8 cellular contexts compared by ENCODE assay signal in the genomic region with DNA sequence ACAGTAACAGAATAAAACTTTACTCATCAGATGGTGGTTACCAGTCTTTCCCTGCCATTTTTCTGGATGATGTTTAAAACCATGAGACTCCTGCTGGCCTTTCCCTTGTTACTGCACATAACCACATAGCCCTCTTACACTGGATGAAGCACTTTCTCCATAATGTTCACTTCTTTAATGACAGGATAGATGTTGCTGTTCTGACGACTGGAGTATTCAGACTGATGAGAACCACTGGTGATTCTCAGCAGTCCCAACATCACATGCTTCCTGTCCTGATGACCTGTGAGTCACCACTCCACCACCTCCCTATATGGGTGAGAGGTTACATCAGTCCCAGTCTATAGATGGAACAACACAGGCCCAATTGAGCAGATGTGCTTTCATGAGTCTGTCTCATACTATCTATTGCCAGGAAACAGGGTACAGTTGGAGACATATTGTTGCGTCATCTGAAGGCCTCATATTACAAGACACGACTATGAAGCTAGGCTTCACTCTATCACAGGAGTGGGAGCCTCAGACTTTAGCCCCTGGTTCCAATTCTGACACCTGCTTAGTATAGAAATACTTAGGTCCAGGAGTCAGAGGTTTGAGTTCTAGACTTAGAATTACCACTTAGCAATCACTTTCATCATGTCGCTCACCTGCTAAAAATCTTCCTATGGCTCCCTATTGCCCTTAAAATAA.
A peak's percentile ranks its signal among the peaks of the same experiment; 100 is the strongest.
DNase-seq lines count a peak whose midpoint lies in the region; ATAC-seq and TF ChIP-seq lines count a peak whose summit lies in the region.

No MANE protein-coding gene starts in this region.

- H3K27ac ChIP-seq in GM23248: peak overlapping the region; percentile 79
- H3K27ac ChIP-seq in Karpas-422 (ENCODE audit: low read length): no peak overlapping the region
- no peak overlapping the region for H3K27ac ChIP-seq in cardiac muscle cell

- H3K79me2 ChIP-seq in GM23248 (ENCODE audit: insufficient read depth): no peaks in the 10 kb centered on the region
- no peaks in the 10 kb centered on the region for H3K79me2 ChIP-seq in Karpas-422 (ENCODE audit: low read length)

- H3K4me1 Mint-ChIP-seq in activated CD8-positive, alpha-beta T cell treated with anti-CD3 and anti-CD28 coated beads for 36 hours (ENCODE audit: low read depth): peaks cover 16% of the 10 kb centered on the region

- peak; percentile 80 for DNase-seq in NK-92 treated with Interleukin-12 subunit alpha and Interleukin-12 subunit beta, amount 100 ng/mL, for 24 hours (lab: John Stamatoyannopoulos, UW)
- DNase-seq in NK-92 (lab: John Stamatoyannopoulos, UW; ENCODE audit: unreplicated experiment) (no peak), GM23248 (peak; percentile 96), Karpas-422 (peak; percentile 48), cardiac muscle cell (ENCODE audit: low read depth in 1 of 2, low spot score in 1 of 2) (peak in 1 of 2 donors; percentile 97), GM19238 (ENCODE audit: insufficient read length, low spot score) (no peak)
- DNase-seq in activated CD8-positive, alpha-beta T cell treated with anti-CD3 and anti-CD28 coated beads for 36 hours: peak; percentile 65
- DNase-seq in stimulated activated CD8-positive, alpha-beta memory T cell treated with anti-CD3 and anti-CD28 coated beads, Interleukin-15, amount 100 ng/mL, for 48 hours (ENCODE audit: low read depth in 2 of 2): peak; percentile 17 to 51

- H3K27ac Mint-ChIP-seq in activated CD8-positive, alpha-beta T cell treated with anti-CD3 and anti-CD28 coated beads for 36 hours: peak overlapping the region; percentile 77

- intact Hi-C loops in activated CD8-positive, alpha-beta T cell treated with anti-CD3 and anti-CD28 coated beads for 36 hours (cut with micrococcal nuclease): no loop called here

- no peak overlapping the region for H3K4me3 Mint-ChIP-seq in activated CD8-positive, alpha-beta T cell treated with anti-CD3 and anti-CD28 coated beads for 36 hours

- POLR2A ChIA-PET in activated CD8-positive, alpha-beta T cell treated with anti-CD3 and anti-CD28 coated beads for 36 hours (lab: Charles Lee): interaction anchor here (0.6 kb wide), 1 partner anchor 80 kb away, joined by 3 read pairs; no protein-coding TSS in a partner anchor

- H3K9me2 ChIP-seq in GM23248 (ENCODE audit: insufficient read depth) (no peaks in the 10 kb centered on the region), Karpas-422 (replicated peaks; ENCODE audit: insufficient read depth, low read length) (no peaks in the 10 kb centered on the region)

- H3K9me3 ChIP-seq in GM23248 (ENCODE audit: low read depth) (no peaks in the 10 kb centered on the region), Karpas-422 (ENCODE audit: low read length) (no peaks in the 10 kb centered on the region), cardiac muscle cell (ENCODE audit: low read depth) (no peaks in the 10 kb centered on the region)

- H3K27me3 ChIP-seq in GM23248 (replicated peaks; ENCODE audit: insufficient read depth) (no peaks in the 10 kb centered on the region), Karpas-422 (ENCODE audit: low read length) (no peaks in the 10 kb centered on the region), cardiac muscle cell (no peaks in the 10 kb centered on the region)

- H3K36me3 Mint-ChIP-seq in activated CD8-positive, alpha-beta T cell treated with anti-CD3 and anti-CD28 coated beads for 36 hours (ENCODE audit: low read depth): no peaks in the 10 kb centered on the region

- H3K36me3 ChIP-seq in GM23248 (ENCODE audit: low read depth): no peaks in the 10 kb centered on the region
- H3K36me3 ChIP-seq in Karpas-422 (ENCODE audit: insufficient read depth, low read length): no peaks in the 10 kb centered on the region
- H3K36me3 ChIP-seq in cardiac muscle cell: no peaks in the 10 kb centered on the region

- H3K27me3 Mint-ChIP-seq in activated CD8-positive, alpha-beta T cell treated with anti-CD3 and anti-CD28 coated beads for 36 hours: no peaks in the 10 kb centered on the region

- peak overlapping the region; percentile 32 for H2AFZ ChIP-seq in GM23248
- no peak overlapping the region for H2AFZ ChIP-seq in Karpas-422 (ENCODE audit: low read length)

- in situ Hi-C loops in GM23248 (cut with MboI): no loop called here

- peaks cover 18% of the 10 kb centered on the region for H3F3A ChIP-seq in GM23248 (ENCODE audit: insufficient read depth)

- peak overlapping the region; percentile 52 for H3K9ac ChIP-seq in GM23248
- H3K9ac ChIP-seq in Karpas-422 (ENCODE audit: low read length): no peak overlapping the region

- CTCF ChIA-PET in activated CD8-positive, alpha-beta T cell treated with anti-CD3 and anti-CD28 coated beads for 36 hours (lab: Charles Lee): interaction anchor here (1.3 kb wide), 1 partner anchor 162 kb away, joined by 5 read pairs; no protein-coding TSS in a partner anchor

- no peaks in the 10 kb centered on the region for H3K9me3 Mint-ChIP-seq in activated CD8-positive, alpha-beta T cell treated with anti-CD3 and anti-CD28 coated beads for 36 hours

- ATAC-seq in activated CD8-positive, alpha-beta T cell treated with anti-CD3 and anti-CD28 coated beads for 36 hours: peak; percentile 96

- WGBS in GM23248 (ENCODE audit: low coverage in 1 of 2, low lambda C conversion rate in 2 of 2, missing lambda C conversion rate in 2 of 2), 2 experiments: 25 to 30% methylated on average over 4 of the region's 4 CpGs

- H3K4me3 ChIP-seq in GM23248 (0 out of 2 replicates have a peak overlapping the region, but pooled peaks have one; percentile 0), Karpas-422 (ENCODE audit: low read length) (no peak overlapping the region), cardiac muscle cell (no peak overlapping the region)

- TF ChIP-seq CTCF in activated CD8-positive, alpha-beta T cell treated with anti-CD3 and anti-CD28 coated beads for 36 hours (IDR thresholded peaks at IDR 0.05): no peak
- peak; percentile 60 for TF ChIP-seq CTCF in cardiac muscle cell (IDR thresholded peaks at IDR 0.05; ENCODE audit: low read depth, low read length)

- H4K20me1 ChIP-seq in GM23248 (ENCODE audit: insufficient read depth) (no peaks in the 10 kb centered on the region), Karpas-422 (ENCODE audit: insufficient read depth, low read depth, low read length) (no peaks in the 10 kb centered on the region)

- peak overlapping the region; percentile 49 for H3K4me2 ChIP-seq in GM23248 (ENCODE audit: unreplicated experiment)
- H3K4me2 ChIP-seq in Karpas-422 (ENCODE audit: low read depth, low read length, poor library complexity, severe bottlenecking): no peak overlapping the region

- peaks cover 15% of the 10 kb centered on the region for H3K4me1 ChIP-seq in GM23248 (ENCODE audit: insufficient read depth)
- H3K4me1 ChIP-seq in Karpas-422 (ENCODE audit: low read length): peaks cover 23% of the 10 kb centered on the region
- no peaks in the 10 kb centered on the region for H3K4me1 ChIP-seq in cardiac muscle cell (ENCODE audit: low read depth)

Comparison
In these comparisons a context has a peak if more than half of its experiments do, and no peak if none do; other contexts are left out.
1. DNase-seq: peak in NK-92 treated with Interleukin-12 subunit alpha and Interleukin-12 subunit beta, amount 100 ng/mL, for 24 hours (single experiment), GM23248 (single experiment), Karpas-422 (single experiment), activated CD8-positive, alpha-beta T cell treated with anti-CD3 and anti-CD28 coated beads for 36 hours (single experiment) and stimulated activated CD8-positive, alpha-beta memory T cell treated with anti-CD3 and anti-CD28 coated beads, Interleukin-15, amount 100 ng/mL, for 48 hours (2 of 2); none in NK-92 (single experiment) and GM19238 (single experiment).